Comparison of ENCODE assay signal across 13 cellular contexts in genomic region chr2:37154790-37155189, GRCh38. TPM values are rescaled to one million over a fixed set of nuclear protein-coding genes. Genes with fewer than 3 reads are reported as not detected.
DNase-seq lines count a peak whose midpoint lies in the region; ATAC-seq and TF ChIP-seq lines count a peak whose summit lies in the region.
"Had no signal": no experiment of that assay in that cellular context is flagged by ENCODE, and none has a peak within 500 bp of the region (broad histone marks: within the 10 kb centered on the region; RNA-seq: fewer than 3 reads in every experiment).

No MANE protein-coding gene starts in this region.

- no peaks in the 10 kb centered on the region for H3K9me3 ChIP-seq in CD8-positive, alpha-beta T cell (ENCODE audit: low read length)
- no peaks in the 10 kb centered on the region for H3K9me3 ChIP-seq in right cardiac atrium (ENCODE audit: control insufficient read depth, low read length)
- H3K9me3 ChIP-seq: thoracic aorta had no signal

- H3K27ac ChIP-seq in ACC112 (ENCODE audit: low read depth, low read length) (no peak overlapping the region), right cardiac atrium (ENCODE audit: low read length) (no peak overlapping the region)
- H3K27ac ChIP-seq in CD8-positive, alpha-beta T cell (ENCODE audit: low read depth, low read length): no peak overlapping the region
- H3K27ac ChIP-seq: thoracic aorta, WERI-Rb-1 had no signal

- H3K27me3 Mint-ChIP-seq in CD8-positive, alpha-beta T cell (ENCODE audit: low read depth): no peaks in the 10 kb centered on the region
- no peaks in the 10 kb centered on the region for H3K27me3 Mint-ChIP-seq in activated naive CD8-positive, alpha-beta T cell treated with anti-CD3 and anti-CD28 coated beads, Interleukin-2, amount 50 U/mL, for 24 hours

- H3K4me3 ChIP-seq in ACC112 (ENCODE audit: low read depth, low read length): peak overlapping the region; percentile 92
- no peak overlapping the region for H3K4me3 ChIP-seq in CD8-positive, alpha-beta T cell (ENCODE audit: low read depth, low read length)
- no peak overlapping the region for H3K4me3 ChIP-seq in right cardiac atrium (ENCODE audit: low read length)

- H3K4me1 ChIP-seq in ACC112 (ENCODE audit: control insufficient read depth, insufficient read depth, low read length, unreplicated experiment) (peaks cover 46% of the 10 kb centered on the region), right cardiac atrium (ENCODE audit: control insufficient read depth, insufficient read depth, low read length) (no peaks in the 10 kb centered on the region)
- H3K4me1 ChIP-seq in CD8-positive, alpha-beta T cell (ENCODE audit: insufficient read depth, low read length): peaks cover 32% of the 10 kb centered on the region

- CTCF ChIA-PET in CD8-positive, alpha-beta T cell (lab: Charles Lee): interaction anchor here (1.0 kb wide), 2 partner anchors 14 to 17 kb away, joined by 3 read pairs; no protein-coding TSS in a partner anchor

- H3K27me3 ChIP-seq in ACC112 (ENCODE audit: insufficient read depth, low read length) (no peaks in the 10 kb centered on the region), right cardiac atrium (ENCODE audit: control insufficient read depth, insufficient read depth) (no peaks in the 10 kb centered on the region)
- H3K27me3 ChIP-seq in CD8-positive, alpha-beta T cell (ENCODE audit: insufficient read depth, low read length): no peaks in the 10 kb centered on the region

- POLR2A ChIA-PET in CD8-positive, alpha-beta T cell (lab: Charles Lee): no interaction called here

- DNase-seq in CD8-positive, alpha-beta T cell: no peak
- peak; percentile 24 for DNase-seq in NAMALWA (ENCODE audit: low spot score)
- no peak for DNase-seq in activated naive CD8-positive, alpha-beta T cell treated with anti-CD3 and anti-CD28 coated beads, Interleukin-2, amount 50 U/mL, for 24 hours
- DNase-seq in T1000 (lab: John Stamatoyannopoulos, UW): no peak
- DNase-seq in middle frontal gyrus (ENCODE audit: extremely low spot score, low spot score): no peak
- no peak for DNase-seq in right cardiac atrium
- DNase-seq: NCI-H2171 treated with DMSO at 0.1 percent for 48 hours, WERI-Rb-1 had no signal

- intact Hi-C loops in CD8-positive, alpha-beta T cell (cut with DNase I, micrococcal nuclease): loop anchor here in 1 of 2 experiments (5.0 kb wide), 2 partner anchors 173 to 187 kb away; partner anchors contain the start of gene STRN
- intact Hi-C loops in right cardiac atrium (cut with DNase I): no loop called here

- peaks cover 34% of the 10 kb centered on the region for H3K36me3 Mint-ChIP-seq in CD8-positive, alpha-beta T cell
- H3K36me3 Mint-ChIP-seq in activated naive CD8-positive, alpha-beta T cell treated with anti-CD3 and anti-CD28 coated beads, Interleukin-2, amount 50 U/mL, for 24 hours (ENCODE audit: low read depth): peaks cover 38% of the 10 kb centered on the region

- peaks cover 36% of the 10 kb centered on the region for H3K36me3 ChIP-seq in ACC112 (ENCODE audit: insufficient read depth, low read length)
- H3K36me3 ChIP-seq in CD8-positive, alpha-beta T cell (ENCODE audit: insufficient read depth, low read length): no peaks in the 10 kb centered on the region
- H3K36me3 ChIP-seq: thoracic aorta had no signal

- H3K4me1 Mint-ChIP-seq in CD8-positive, alpha-beta T cell (ENCODE audit: low read depth): peaks cover 63% of the 10 kb centered on the region
- peaks cover 70% of the 10 kb centered on the region for H3K4me1 Mint-ChIP-seq in activated naive CD8-positive, alpha-beta T cell treated with anti-CD3 and anti-CD28 coated beads, Interleukin-2, amount 50 U/mL, for 24 hours

- peaks cover 3% of the 10 kb centered on the region for H3K9me3 Mint-ChIP-seq in CD8-positive, alpha-beta T cell
- H3K9me3 Mint-ChIP-seq in activated naive CD8-positive, alpha-beta T cell treated with anti-CD3 and anti-CD28 coated beads, Interleukin-2, amount 50 U/mL, for 24 hours: peaks cover 7% of the 10 kb centered on the region

- peak overlapping the region; percentile 94 for H3K4me3 Mint-ChIP-seq in CD8-positive, alpha-beta T cell
- peak overlapping the region; percentile 97 for H3K4me3 Mint-ChIP-seq in activated naive CD8-positive, alpha-beta T cell treated with anti-CD3 and anti-CD28 coated beads, Interleukin-2, amount 50 U/mL, for 24 hours

- H3K79me2 ChIP-seq in ACC112 (ENCODE audit: control insufficient read depth, insufficient read depth, low read length, unreplicated experiment): peaks cover 70% of the 10 kb centered on the region

- H3K27ac Mint-ChIP-seq in CD8-positive, alpha-beta T cell: peak overlapping the region; percentile 91
- H3K27ac Mint-ChIP-seq in activated naive CD8-positive, alpha-beta T cell treated with anti-CD3 and anti-CD28 coated beads, Interleukin-2, amount 50 U/mL, for 24 hours: peak overlapping the region; percentile 95

- no peak for TF ChIP-seq CTCF in CD8-positive, alpha-beta T cell (IDR thresholded peaks at IDR 0.05)

- 94% methylated on average over 4 of the region's 4 CpGs for WGBS in right cardiac atrium

- no peak overlapping the region for H2AFZ ChIP-seq in ACC112 (ENCODE audit: low read length, unreplicated experiment)

- no peak for ATAC-seq in CD8-positive, alpha-beta T cell
- no peak for ATAC-seq in activated naive CD8-positive, alpha-beta T cell treated with anti-CD3 and anti-CD28 coated beads, Interleukin-2, amount 50 U/mL, for 24 hours
- no peak for ATAC-seq in right cardiac atrium
- no peak for ATAC-seq in GM19463 (IDR thresholded peaks at IDR 0.05; ENCODE audit: unreplicated experiment)

RNA-seq across cellular contexts. Expression of gene EIF2AK2, which starts 2.0 kb away (rescaled TPM):
- total RNA-seq in CD8-positive, alpha-beta T cell: 10 to 100 TPM; 30.1 to 33.7 TPM
- total RNA-seq in right cardiac atrium: 10 to 100 TPM; 21.9 to 32.9 (median 25.5) TPM
- 6.0 TPM for polyA plus RNA-seq in right cardiac atrium

RNA-seq across cellular contexts. Expression of gene SULT6B1, which starts 33.7 kb away (rescaled TPM):
- not detected for total RNA-seq in CD8-positive, alpha-beta T cell
- not detected for total RNA-seq in right cardiac atrium
- polyA plus RNA-seq in right cardiac atrium: not detected
- total RNA-seq: neural crest cell, skeletal muscle tissue, thoracic aorta had no signal

RNA-seq across cellular contexts. Expression of gene CEBPZOS, which starts 41.5 kb away (rescaled TPM):
- total RNA-seq in CD8-positive, alpha-beta T cell: 10 to 100 TPM; 17.5 to 18.2 TPM
- total RNA-seq in right cardiac atrium: 10 to 100 TPM; 46.8 to 57.7 (median 55.9) TPM
- 75.7 TPM for polyA plus RNA-seq in right cardiac atrium
- total RNA-seq: neural crest cell had no signal
